ENCODE assay signal across 19 cellular contexts in the genomic region with DNA sequence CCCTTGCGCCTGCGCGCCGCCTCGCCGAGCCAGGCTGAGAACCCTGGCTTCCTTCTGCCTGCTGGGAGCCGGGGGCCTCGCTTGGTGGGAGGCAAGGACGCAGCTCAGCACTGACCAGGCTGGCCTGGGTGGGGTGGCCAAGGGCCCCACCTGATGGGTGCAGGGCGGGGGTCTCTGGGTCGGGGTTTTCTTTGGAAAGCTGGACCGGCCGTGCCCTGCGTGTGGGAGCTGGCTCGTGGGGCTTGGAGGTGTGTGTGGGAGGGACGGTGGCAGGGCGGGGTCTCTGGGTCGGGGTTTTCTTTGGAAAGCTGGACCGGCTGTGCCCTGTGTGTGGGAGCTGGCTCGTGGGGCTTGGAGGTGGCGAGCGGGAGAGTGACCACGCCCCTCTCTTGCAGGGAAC. TPM values are rescaled to one million over a fixed set of nuclear protein-coding genes. Genes with fewer than 3 reads are reported as not detected.
DNase-seq lines count a peak whose midpoint lies in the region; ATAC-seq, FAIRE-seq and TF ChIP-seq lines count a peak whose summit lies in the region.
"Had no signal": no experiment of that assay in that cellular context is flagged by ENCODE, and none has a peak within 500 bp of the region (broad histone marks: within the 10 kb centered on the region; RNA-seq: fewer than 3 reads in every experiment).

No MANE protein-coding gene starts in this region.

- H3K9me1 ChIP-seq in K562 (ENCODE audit: control insufficient read depth, insufficient read depth, low read length) (peaks cover 3% of the 10 kb centered on the region), keratinocyte (ENCODE audit: control insufficient read depth, extremely low read depth, insufficient read depth, low read length) (peaks cover 5% of the 10 kb centered on the region)

- no peak for TF ChIP-seq EP300 in K562 (IDR thresholded peaks at IDR 0.05; ENCODE audit: low read length)

- H2AFZ ChIP-seq in K562 (ENCODE audit: low read depth, low read length) (no peak overlapping the region), keratinocyte (ENCODE audit: control insufficient read depth, low read length) (peak overlapping the region; percentile 68), neural progenitor cell (replicated peaks) (no peak overlapping the region)
- H2AFZ ChIP-seq: GM23248 had no signal

- in situ Hi-C loops in K562 (cut with MboI): no loop called here

- H3K4me3 ChIP-seq in breast epithelium: peak overlapping the region in 1 of 3 donors; percentile 31
- no peak overlapping the region for H3K4me3 ChIP-seq in K562
- H3K4me3 ChIP-seq in keratinocyte (ENCODE audit: control insufficient read depth in 2 of 3, extremely low read depth in 1 of 3, insufficient read depth in 2 of 3, low read depth in 1 of 3, low read length in 3 of 3): peak overlapping the region in 1 of 3 experiments; percentile 35
- H3K4me3 ChIP-seq in aorta (ENCODE audit: low read length in 2 of 2): no peak overlapping the region
- H3K4me3 ChIP-seq in neural progenitor cell: no peak overlapping the region
- H3K4me3 ChIP-seq: GM23248 had no signal

- no peak for FAIRE-seq in K562 (lab: Jason Lieb, UNC)
- FAIRE-seq in keratinocyte (lab: Jason Lieb, UNC): no peak

- H4K20me1 ChIP-seq in K562 (replicated peaks; ENCODE audit: control insufficient read depth, insufficient read depth, low read length) (no peaks in the 10 kb centered on the region; the same call in 1 of the 2 replicates), keratinocyte (ENCODE audit: control insufficient read depth, extremely low read depth, insufficient read depth, low read length) (no peaks in the 10 kb centered on the region), neural progenitor cell (ENCODE audit: low read depth) (no peaks in the 10 kb centered on the region)

- H3K4me1 ChIP-seq in breast epithelium (no peaks in the 10 kb centered on the region), K562 (replicated peaks in 1 of 2; ENCODE audit: control insufficient read depth in 2 of 2, insufficient read depth in 2 of 2, low read length in 2 of 2) (peaks cover 3 to 49% of the 10 kb centered on the region in 2 experiments; a peak in 4 of 5 replicates), keratinocyte (ENCODE audit: control insufficient read depth, extremely low read depth, insufficient read depth, low read length) (peaks cover 38% of the 10 kb centered on the region), aorta (ENCODE audit: control insufficient read depth in 1 of 2, insufficient read depth in 2 of 2, low read length in 2 of 2) (no peaks in the 10 kb centered on the region), neural progenitor cell (no peaks in the 10 kb centered on the region)

- no peaks in the 10 kb centered on the region for H3K9me3 ChIP-seq in breast epithelium
- H3K9me3 ChIP-seq in K562 (replicated peaks; ENCODE audit: control insufficient read depth, insufficient read depth, low read depth, low read length): no peaks in the 10 kb centered on the region
- H3K9me3 ChIP-seq in keratinocyte (ENCODE audit: control insufficient read depth, low read depth, low read length): no peaks in the 10 kb centered on the region
- no peaks in the 10 kb centered on the region for H3K9me3 ChIP-seq in aorta (ENCODE audit: control insufficient read depth, low read length)
- no peaks in the 10 kb centered on the region for H3K9me3 ChIP-seq in neural progenitor cell (ENCODE audit: low read depth)
- H3K9me3 ChIP-seq: SK-N-SH had no signal

- 39% methylated on average over 10 of the region's 23 CpGs for WGBS in K562 (ENCODE audit: insufficient coverage, low coverage, missing lambda C conversion rate)
- 97% methylated on average over 23 of the region's 23 CpGs for WGBS in aorta, 2 donors

- TF ChIP-seq POLR2A in breast epithelium (IDR thresholded peaks at IDR 0.05): no peak
- TF ChIP-seq POLR2A in K562 (conservative IDR thresholded peaks at IDR 0.05): no peak

- POLR2A ChIA-PET in MCF 10A (lab: Yijun Ruan, JAX) (no interaction called here), K562 (lab: Yijun Ruan, JAX) (no interaction called here)

- no peak for TF ChIP-seq RAD21 in K562 (CRISPR knock-in tag; conservative IDR thresholded peaks at IDR 0.05 in 1 of 2, IDR thresholded peaks at IDR 0.05 in 1 of 2)

- H3K36me3 ChIP-seq in breast epithelium (no peaks in the 10 kb centered on the region), K562 (ENCODE audit: control insufficient read depth, insufficient read depth, low read length) (peaks cover 14% of the 10 kb centered on the region; the same call in 1 of the 3 replicates), keratinocyte (ENCODE audit: control insufficient read depth in 2 of 2, extremely low read depth in 1 of 2, insufficient read depth in 2 of 2, low read length in 2 of 2) (no peaks in the 10 kb centered on the region), aorta (ENCODE audit: control insufficient read depth in 1 of 2, insufficient read depth in 2 of 2, low read length in 1 of 2) (no peaks in the 10 kb centered on the region), neural progenitor cell (no peaks in the 10 kb centered on the region)

- CTCF ChIA-PET in MCF 10A (lab: Yijun Ruan, JAX): no interaction called here
- CTCF ChIA-PET in K562 (lab: Yijun Ruan, JAX; ENCODE audit: low intra/inter-chr PET ratio): no interaction called here

- H3K27ac Mint-ChIP-seq in MCF 10A (ENCODE audit: low read depth, unreplicated experiment) (no peak overlapping the region), neural progenitor cell (no peak overlapping the region), natural killer cell (no peak overlapping the region)
- H3K27ac Mint-ChIP-seq: B cell; CD4-positive, alpha-beta memory T cell had no signal

- H3K27me3 Mint-ChIP-seq in MCF 10A (ENCODE audit: insufficient read depth, unreplicated experiment) (no peaks in the 10 kb centered on the region), neural progenitor cell (ENCODE audit: insufficient read depth, low read depth) (peaks cover 7% of the 10 kb centered on the region), natural killer cell (ENCODE audit: low read depth in 2 of 2) (no peaks in the 10 kb centered on the region)
- H3K27me3 Mint-ChIP-seq: B cell; CD4-positive, alpha-beta memory T cell had no signal

- H3K27ac ChIP-seq in breast epithelium (peak overlapping the region; percentile 62 to 74), K562 (ENCODE audit: extremely low read depth, low read depth, low read length) (no peak overlapping the region), keratinocyte (ENCODE audit: control insufficient read depth, insufficient read depth, low read length) (peak overlapping the region; percentile 74), aorta (ENCODE audit: low read depth in 1 of 2, low read length in 2 of 2) (no peak overlapping the region), neural progenitor cell (no peak overlapping the region)
- H3K27ac ChIP-seq: GM23248 had no signal

- H3K4me3 Mint-ChIP-seq in MCF 10A (ENCODE audit: unreplicated experiment): no peak overlapping the region
- no peak overlapping the region for H3K4me3 Mint-ChIP-seq in neural progenitor cell
- H3K4me3 Mint-ChIP-seq in natural killer cell: no peak overlapping the region
- H3K4me3 Mint-ChIP-seq: B cell; CD4-positive, alpha-beta memory T cell had no signal

- intact Hi-C loops in breast epithelium (cut with DNase I; ENCODE audit: low total_unique reads): no loop called here
- intact Hi-C loops in MCF 10A (cut with micrococcal nuclease): no loop called here
- intact Hi-C loops in K562 (cut with micrococcal nuclease): no loop called here
- intact Hi-C loops in aorta (cut with DNase I): no loop called here
- intact Hi-C loops in natural killer cell (cut with micrococcal nuclease): no loop called here

- H3F3A ChIP-seq in neural progenitor cell (ENCODE audit: low read depth): no peaks in the 10 kb centered on the region

- no peaks in the 10 kb centered on the region for H3K9me3 Mint-ChIP-seq in MCF 10A (ENCODE audit: unreplicated experiment)
- peaks cover 2% of the 10 kb centered on the region for H3K9me3 Mint-ChIP-seq in neural progenitor cell
- H3K9me3 Mint-ChIP-seq in natural killer cell: no peaks in the 10 kb centered on the region
- H3K9me3 Mint-ChIP-seq: CD4-positive, alpha-beta memory T cell had no signal

- H3K27me3 ChIP-seq in breast epithelium (no peaks in the 10 kb centered on the region), K562 (ENCODE audit: control insufficient read depth in 2 of 2, insufficient read depth in 2 of 2, low read length in 2 of 2) (no peaks in the 10 kb centered on the region), keratinocyte (ENCODE audit: control insufficient read depth, extremely low read depth, insufficient read depth, low read length) (no peaks in the 10 kb centered on the region), aorta (ENCODE audit: control insufficient read depth in 1 of 2, insufficient read depth in 2 of 2, low read length in 1 of 2) (no peaks in the 10 kb centered on the region), neural progenitor cell (no peaks in the 10 kb centered on the region)

- H3K4me2 ChIP-seq in K562 (ENCODE audit: insufficient read depth, low read length) (no peak overlapping the region), keratinocyte (ENCODE audit: control insufficient read depth, extremely low read depth, insufficient read depth, low read depth, low read length) (peak overlapping the region; percentile 62), neural progenitor cell (no peak overlapping the region)
- H3K4me2 ChIP-seq: SK-N-SH had no signal

- BruUV-seq in MCF 10A (replicated peaks; lab: Mats Ljungman, UMichigan): no TSS peak
- no TSS peak for BruUV-seq in K562 (replicated peaks; lab: Mats Ljungman, UMichigan)

- dilution Hi-C loops in keratinocyte (cut with MboI; ENCODE audit: extremely low pct_ligation_motif_present, low sequenced_read_pairs): no loop called here

- TF ChIP-seq CTCF in breast epithelium (IDR thresholded peaks at IDR 0.05): no peak
- TF ChIP-seq CTCF in MCF 10A (IDR thresholded peaks at IDR 0.05; ENCODE audit: unreplicated experiment): no peak
- no peak for TF ChIP-seq CTCF in K562 (IDR thresholded peaks at IDR 0.05 in 2 of 3, conservative IDR thresholded peaks at IDR 0.05 in 1 of 3; ENCODE audit: insufficient read depth in 2 of 3, low read depth in 1 of 3, low read length in 3 of 3)
- no peak for TF ChIP-seq CTCF in keratinocyte (optimal IDR thresholded peaks at IDR 0.05 in 1 of 3, IDR thresholded peaks at IDR 0.05 in 1 of 3, conservative IDR thresholded peaks at IDR 0.05 in 1 of 3; ENCODE audit: extremely low read depth in 1 of 3, insufficient read depth in 2 of 3, low read length in 3 of 3)
- TF ChIP-seq CTCF in neural progenitor cell (IDR thresholded peaks at IDR 0.05): no peak
- no peak for TF ChIP-seq CTCF in natural killer cell (IDR thresholded peaks at IDR 0.05)

- H3K9ac ChIP-seq in K562 (ENCODE audit: insufficient read depth in 1 of 2, low read depth in 2 of 2, low read length in 2 of 2) (peak overlapping the region in 1 of 2 experiments; percentile 55; a peak in 2 of 4 replicates), keratinocyte (ENCODE audit: control insufficient read depth, extremely low read depth, insufficient read depth, low read length) (peak overlapping the region; percentile 64), neural progenitor cell (no peak overlapping the region)
- H3K9ac ChIP-seq: GM23248, SK-N-SH had no signal

- 0 out of 3 replicates have a peak, but pooled peaks have one; percentile 31 for ATAC-seq in K562
- no peak for ATAC-seq in aorta (ENCODE audit: low FRiP score)
- ATAC-seq in natural killer cell: no peak

- H3K79me2 ChIP-seq in K562 (ENCODE audit: control insufficient read depth, insufficient read depth, low read length): peaks cover 23% of the 10 kb centered on the region; the same call in 2 of the 3 replicates
- no peaks in the 10 kb centered on the region for H3K79me2 ChIP-seq in keratinocyte (ENCODE audit: control insufficient read depth, insufficient read depth, low read length)
- no peaks in the 10 kb centered on the region for H3K79me2 ChIP-seq in neural progenitor cell (ENCODE audit: low read depth)

- DNase-seq in breast epithelium (ENCODE audit: low spot score in 2 of 2) (no peak), MCF 10A (ENCODE audit: unreplicated experiment) (no peak), K562 (ENCODE audit: extremely low read depth in 1 of 4, low spot score in 3 of 4) (peak in 2 of 4 experiments; percentile 19 to 22), keratinocyte (ENCODE audit: low read depth, low spot score) (no peak), aorta (peak; percentile 38 to 64), neural progenitor cell (ENCODE audit: low spot score) (no peak), natural killer cell (no peak)
- no peak for DNase-seq in activated CD4-positive, alpha-beta T cell treated with anti-CD3 and anti-CD28 coated beads for 48 hours
- DNase-seq: Calu3; CD4-positive, alpha-beta memory T cell; DMS53; GM23248; KG1; NCI-H1436 treated with DMSO at 0.1 percent for 48 hours; NCI-H2081; NCI-H82; SHP77; SK-N-SH had no signal

- H3K4me1 Mint-ChIP-seq in MCF 10A (ENCODE audit: insufficient read depth, unreplicated experiment) (peaks cover 5% of the 10 kb centered on the region), neural progenitor cell (peaks cover 11% of the 10 kb centered on the region), natural killer cell (peaks cover 0 to 11% of the 10 kb centered on the region in 2 donors)

- H3K36me3 Mint-ChIP-seq in MCF 10A (ENCODE audit: insufficient read depth, unreplicated experiment) (peaks cover 5% of the 10 kb centered on the region), neural progenitor cell (peaks cover 9% of the 10 kb centered on the region), natural killer cell (no peaks in the 10 kb centered on the region)
- H3K36me3 Mint-ChIP-seq: CD4-positive, alpha-beta memory T cell had no signal

RNA-seq across cellular contexts. Expression of gene GRAMD4, which starts 6.2 kb away (rescaled TPM):
- total RNA-seq in breast epithelium (10 to 100 TPM; 28.4 to 85.6 (median 61.0) TPM), MCF 10A (2022) (15.6 and 23.7 TPM in 2 replicates), K562 (2014; rRNA removed) (44.8 and 52.4 TPM in 2 replicates), K562 (2014; rRNA removed; fragmentation: Illumina TruSeq; extraction: Trizol) (13.6 and 14.1 TPM in 2 replicates), K562 (2015; rRNA removed; fragmentation: Illumina TruSeq; extraction: Trizol) (16.0 and 18.6 TPM in 2 replicates), K562 (2021) (44.0 and 45.4 TPM in 2 replicates), aorta (10 to 100 TPM; 15.6 to 37.1 TPM), neural progenitor cell (ENCODE audit: low replicate concordance) (30.2 and 32.2 TPM in 2 replicates), natural killer cell (10 to 100 TPM; 30.0 to 78.5 (median 41.6) TPM)
- 92.4 and 123 TPM in 2 replicates for total RNA-seq in K562 (2011; cell fraction: chromatin; rRNA removed; ENCODE audit: low replicate concordance)
- 64.0 and 80.4 TPM in 2 replicates for total RNA-seq in K562 (2011; cell fraction: nucleolus; rRNA removed)
- total RNA-seq in K562 (2011; cell fraction: nucleoplasm; rRNA removed): 41.7 and 59.0 TPM in 2 replicates
- polyA plus RNA-seq in K562 (2011; rRNA removed) (31.9 and 35.5 TPM in 2 replicates), K562 (2014; fragmentation: Illumina TruSeq; extraction: Trizol) (13.7 and 15.3 TPM in 2 replicates), K562 (2014; fragmentation: Nextera tagmentation; extraction: Ambion mirVana) (under 1 TPM; 0.18 to 0.28 TPM), K562 (2014; rRNA removed) (31.5 and 37.3 TPM in 2 replicates), keratinocyte (15.4 to 18.4 TPM (median 17.3 TPM) in 3 replicates), aorta (1 to 10 TPM; 5.5 to 6.8 TPM)
- polyA plus RNA-seq in K562 (2011; cell fraction: cytosol; rRNA removed): 14.5 and 32.1 TPM in 2 replicates
- 70.0 and 77.3 TPM in 2 replicates for polyA plus RNA-seq in K562 (2011; cell fraction: nucleus; rRNA removed)
- polyA plus RNA-seq in K562 (2012): 17.3 and 43.4 TPM in 2 replicates
- polyA minus RNA-seq in K562 (2011; rRNA and poly(A)+ RNA removed): 34.2 and 53.1 TPM in 2 replicates
- 20.3 and 27.3 TPM in 2 replicates for polyA minus RNA-seq in K562 (2011; cell fraction: cytosol; rRNA and poly(A)+ RNA removed)
- 21.4 and 52.2 TPM in 2 replicates for polyA minus RNA-seq in K562 (2011; cell fraction: nucleus; rRNA and poly(A)+ RNA removed)
- 21.6 TPM for polyA plus RNA-seq in keratinocyte (2011; ENCODE audit: low read depth)
- 8.0 and 9.5 TPM in 2 replicates for polyA plus RNA-seq in keratinocyte (2011; cell fraction: cytosol; rRNA removed)
- 19.9 and 23.1 TPM in 2 replicates for polyA plus RNA-seq in keratinocyte (2011; cell fraction: nucleus; rRNA removed)
- polyA plus RNA-seq in keratinocyte (2012; ENCODE audit: low replicate concordance): 11.9 and 14.8 TPM in 2 replicates
- polyA minus RNA-seq in keratinocyte: 15.3 to 27.9 TPM (median 25.4 TPM) in 3 replicates
- 19.8 TPM for polyA minus RNA-seq in keratinocyte (2011; cell fraction: cytosol; rRNA and poly(A)+ RNA removed)
- polyA minus RNA-seq in keratinocyte (2011; cell fraction: nucleus; rRNA and poly(A)+ RNA removed): 19.4 and 39.2 TPM in 2 replicates

Comparison
In these comparisons a context has a peak if more than half of its experiments do, and no peak if none do; other contexts are left out.
1. DNase-seq: peak in aorta (2 of 2); none in breast epithelium (0 of 2), MCF 10A (single experiment), keratinocyte (single experiment), activated CD4-positive, alpha-beta T cell treated with anti-CD3 and anti-CD28 coated beads for 48 hours (single experiment), neural progenitor cell (single experiment) and natural killer cell (single experiment).
2. H3K27ac ChIP-seq: peak in breast epithelium (2 of 2) and keratinocyte (single experiment); none in K562 (single experiment), aorta (0 of 2) and neural progenitor cell (single experiment).